ENCODE assay signal across 8 cellular contexts in the genomic region with DNA sequence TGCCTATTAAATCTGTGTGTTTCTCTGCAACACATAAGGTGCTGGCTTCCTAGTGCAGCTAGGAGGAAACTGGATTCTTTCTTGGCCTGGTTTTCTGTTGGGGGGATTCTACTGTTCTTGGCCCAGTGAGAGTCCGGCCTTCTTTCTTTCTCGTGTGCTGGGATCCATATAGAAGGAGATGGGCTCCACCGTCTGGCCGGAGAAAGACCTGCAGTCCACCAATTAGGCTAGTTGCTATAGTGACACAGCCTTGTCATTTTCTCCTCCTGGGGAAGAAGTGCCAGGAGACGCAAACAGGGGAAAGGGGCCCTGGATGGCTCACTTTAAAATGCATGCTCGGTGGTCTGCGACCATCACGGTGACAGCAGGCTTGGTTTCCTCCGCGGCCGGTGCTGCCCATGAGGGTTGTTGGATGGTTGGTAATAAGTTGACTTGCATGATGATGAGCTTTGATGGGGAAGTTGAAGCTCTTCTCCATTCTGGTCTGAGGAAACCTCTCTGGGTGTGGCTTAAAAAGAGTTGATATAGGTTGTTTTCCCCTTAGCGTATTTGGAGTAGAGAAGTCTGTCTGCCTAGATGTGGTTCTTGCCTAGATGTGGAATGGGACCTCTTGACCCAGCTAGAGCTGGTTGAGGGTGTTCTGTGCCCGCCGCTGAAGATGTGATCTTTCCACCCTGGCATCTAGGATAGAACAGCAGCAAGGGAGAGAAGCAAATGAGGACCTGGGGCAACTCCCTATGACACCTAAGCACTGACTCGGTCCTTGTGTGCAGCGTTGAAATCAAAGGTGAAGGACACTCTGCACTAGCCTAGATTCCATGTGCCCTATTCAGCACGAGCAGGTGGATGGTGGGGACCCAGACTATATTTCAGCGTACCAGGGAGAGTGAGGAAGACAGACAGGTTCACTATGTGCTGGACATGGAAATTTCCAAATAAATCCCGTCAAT.
DNase-seq lines count a peak whose midpoint lies in the region; ATAC-seq and TF ChIP-seq lines count a peak whose summit lies in the region.

No MANE protein-coding gene starts in this region.

- peaks cover 0 to 16% (median 0%) of the 10 kb centered on the region in 45 donors for H3K27me3 ChIP-seq in dorsolateral prefrontal cortex
- no peaks in the 10 kb centered on the region for H3K27me3 ChIP-seq in lung (ENCODE audit: control insufficient read depth, insufficient read depth)
- H3K27me3 ChIP-seq in thoracic aorta (replicated peaks; ENCODE audit: insufficient read depth), result no peaks in the 10 kb centered on the region

- ATAC-seq in lung (ENCODE audit: insufficient read depth, low FRiP score) (no peak), thoracic aorta (ENCODE audit: insufficient number of reproducible peaks, low FRiP score, low read depth) (no peak), HG03469 (IDR thresholded peaks at IDR 0.05; ENCODE audit: unreplicated experiment) (no peak)

- peak; percentile 57 for DNase-seq in activated CD4-positive, alpha-beta T cell treated with anti-CD3 and anti-CD28 coated beads for 48 hours
- DNase-seq in activated CD4-positive, alpha-beta T cell treated with anti-CD3 and anti-CD28 coated beads, Interleukin-2, amount 50 U/mL, for 1 hour, result no peak
- DNase-seq in LNCaP clone FGC (ENCODE audit: low read depth) (peak; percentile 25), SIG-M5 (lab: John Stamatoyannopoulos, UW) (peak; percentile 2), dorsolateral prefrontal cortex (peak; percentile 68 to 90 (median 84)), lung (ENCODE audit: low spot score) (peak; percentile 55), thoracic aorta (ENCODE audit: low spot score) (no peak)

- H3K27ac ChIP-seq in dorsolateral prefrontal cortex (peak overlapping the region in 17 of 59 donors; percentile 1 to 88 (median 48)), lung (ENCODE audit: low read depth in 1 of 2, low read length in 1 of 2) (no peak overlapping the region), thoracic aorta (no peak overlapping the region)

- no peaks in the 10 kb centered on the region for H3K9me3 ChIP-seq in lung (ENCODE audit: control insufficient read depth in 2 of 2, insufficient read depth in 1 of 2, low read length in 1 of 2)
- no peaks in the 10 kb centered on the region for H3K9me3 ChIP-seq in thoracic aorta

- H3K4me3 ChIP-seq in LNCaP clone FGC (ENCODE audit: low read depth, low read length) (no peak overlapping the region), dorsolateral prefrontal cortex (peak overlapping the region in 38 of 59 donors; percentile 5 to 82 (median 74)), lung (no peak overlapping the region), thoracic aorta (no peak overlapping the region)

- TF ChIP-seq CTCF in LNCaP clone FGC (IDR thresholded peaks at IDR 0.05; ENCODE audit: control insufficient read depth, extremely low read depth, insufficient read depth) (peak; percentile 89), dorsolateral prefrontal cortex (IDR thresholded peaks at IDR 0.05 in 54 of 56, conservative IDR thresholded peaks at IDR 0.05 in 2 of 56; ENCODE audit: low read depth in 1 of 56, partially characterized antibody in 56 of 56) (peak in 55 of 56 donors; percentile 52 to 90 (median 76)), lung (IDR thresholded peaks at IDR 0.05; ENCODE audit: control extremely low read depth, extremely low read depth) (peak; percentile 74), thoracic aorta (IDR thresholded peaks at IDR 0.05) (peak; percentile 47)

- intact Hi-C loops in dorsolateral prefrontal cortex (cut with DNase I), result loop anchor here (5.0 to 10.0 kb wide), 4 partner anchors 75 to 1695 kb away; no protein-coding TSS in a partner anchor

- H3K36me3 ChIP-seq in lung (ENCODE audit: control insufficient read depth in 2 of 2, insufficient read depth in 2 of 2, low read length in 2 of 2) (no peaks in the 10 kb centered on the region), thoracic aorta (no peaks in the 10 kb centered on the region)

- H3K4me1 ChIP-seq in lung (ENCODE audit: control insufficient read depth in 2 of 2, insufficient read depth in 2 of 2, low read length in 2 of 2) (no peaks in the 10 kb centered on the region), thoracic aorta (ENCODE audit: control insufficient read depth in 1 of 2, low read depth in 2 of 2) (peaks cover 0 to 12% of the 10 kb centered on the region in 2 donors)

- 35% methylated on average over 19 of the region's 19 CpGs for WGBS in lung, 2 donors

Comparison
In these comparisons a context has a peak if more than half of its experiments do, and no peak if none do; other contexts are left out.
1. DNase-seq: peak in activated CD4-positive, alpha-beta T cell treated with anti-CD3 and anti-CD28 coated beads for 48 hours (single experiment), LNCaP clone FGC (single experiment), SIG-M5 (single experiment), dorsolateral prefrontal cortex (10 of 10) and lung (single experiment); none in activated CD4-positive, alpha-beta T cell treated with anti-CD3 and anti-CD28 coated beads, Interleukin-2, amount 50 U/mL, for 1 hour (single experiment) and thoracic aorta (single experiment).
2. H3K4me3 ChIP-seq: peak in dorsolateral prefrontal cortex (38 of 59); none in LNCaP clone FGC (single experiment), lung (single experiment) and thoracic aorta (single experiment).
3. Peak in every context shown above with its lines, with median percentiles within 50 percentile points of each other: CTCF ChIP-seq.